ENCODE assay signal across 8 cellular contexts in genomic region chr19:57559404-57560025, GRCh38. TPM values are rescaled to one million over a fixed set of nuclear protein-coding genes. Genes with fewer than 3 reads are reported as not detected.
DNase-seq lines count a peak whose midpoint lies in the region; ATAC-seq and TF ChIP-seq lines count a peak whose summit lies in the region.

Gene ZNF550 (minus strand): TSS chr19:57559863. CDS start chr19:57559682, 181 bp downstream.

- peaks cover 1% of the 10 kb centered on the region for H3K27me3 Mint-ChIP-seq in activated naive CD4-positive, alpha-beta T cell treated with anti-CD3 and anti-CD28 coated beads, Interleukin-2, amount 50 U/mL, for 24 hours

- peak within 1 kb of the TSS; percentile 90 for H3K9ac ChIP-seq in SK-N-MC (ENCODE audit: insufficient read length)

- peaks cover 45% of the 10 kb centered on the region for H3K4me1 Mint-ChIP-seq in activated naive CD4-positive, alpha-beta T cell treated with anti-CD3 and anti-CD28 coated beads, Interleukin-2, amount 50 U/mL, for 24 hours

- H3K4me3 Mint-ChIP-seq in activated naive CD4-positive, alpha-beta T cell treated with anti-CD3 and anti-CD28 coated beads, Interleukin-2, amount 50 U/mL, for 24 hours, result peak within 1 kb of the TSS; percentile 99

- POLR2A ChIA-PET in HEK293 (lab: Yijun Ruan, JAX), result interaction anchor here (1.0 kb wide), 2 partner anchors 11 to 82 kb away, joined by 3 to 4 read pairs; partner anchors contain the start of gene ZNF772

- H3K27ac ChIP-seq in HEK293 (ENCODE audit: extremely low read depth, low read depth, low read length) (peak within 1 kb of the TSS; percentile 57; the same call in 1 of the 2 replicates), SK-N-MC (no peak within 1 kb of the TSS), temporal lobe (ENCODE audit: low read depth, low read length) (no peak within 1 kb of the TSS)

- H3K9me3 Mint-ChIP-seq in activated naive CD4-positive, alpha-beta T cell treated with anti-CD3 and anti-CD28 coated beads, Interleukin-2, amount 50 U/mL, for 24 hours, result peaks cover 26% of the 10 kb centered on the region

- TF ChIP-seq CTCF in HEK293 (tag by site-specific recombination; IDR thresholded peaks at IDR 0.05) (no peak), omental fat pad (IDR thresholded peaks at IDR 0.05) (no peak)

- H3K36me3 ChIP-seq in HEK293 (ENCODE audit: control insufficient read depth in 2 of 2, insufficient read depth in 1 of 2, low read length in 2 of 2) (peaks cover 18 to 36% of the 10 kb centered on the region in 2 experiments), SK-N-MC (ENCODE audit: insufficient read depth, low read length) (peaks cover 20% of the 10 kb centered on the region)

- H3K4me3 ChIP-seq in HEK293 (ENCODE audit: low read depth, low read length), result peak within 1 kb of the TSS; percentile 69
- H3K4me3 ChIP-seq in SK-N-MC, result peak within 1 kb of the TSS; percentile 97

- H3K9me3 ChIP-seq in HEK293 (ENCODE audit: control insufficient read depth, insufficient read depth, low read depth, low read length), result peaks cover 6% of the 10 kb centered on the region
- peaks cover 11% of the 10 kb centered on the region; the same call in 1 of the 2 replicates for H3K9me3 ChIP-seq in SK-N-MC (ENCODE audit: low read depth, low read length)

- H3K27ac Mint-ChIP-seq in activated naive CD4-positive, alpha-beta T cell treated with anti-CD3 and anti-CD28 coated beads, Interleukin-2, amount 50 U/mL, for 24 hours, result peak within 1 kb of the TSS; percentile 95

- DNase-seq in GF-D8 (lab: John Stamatoyannopoulos, UW), result peak; percentile 58
- DNase-seq in NAMALWA (ENCODE audit: low spot score), result peak; percentile 78
- peak; percentile 32 for DNase-seq in SK-N-MC (ENCODE audit: low read depth, low spot score)
- DNase-seq in glomerular visceral epithelial cell (ENCODE audit: extremely low spot score), result peak; percentile 84
- peak; percentile 84 for DNase-seq in omental fat pad (ENCODE audit: low spot score)

- H3K36me3 Mint-ChIP-seq in activated naive CD4-positive, alpha-beta T cell treated with anti-CD3 and anti-CD28 coated beads, Interleukin-2, amount 50 U/mL, for 24 hours, result peaks cover 41% of the 10 kb centered on the region

- no peaks in the 10 kb centered on the region; the same call in 1 of the 2 replicates for H3K4me1 ChIP-seq in HEK293 (ENCODE audit: control insufficient read depth, insufficient read depth, low read length)

- peak; percentile 97 for ATAC-seq in omental fat pad (ENCODE audit: low FRiP score)

- CTCF ChIA-PET in HEK293 (lab: Yijun Ruan, JAX), result interaction anchor here (0.7 kb wide), 1 partner anchor 107 kb away, joined by 3 read pairs; no protein-coding TSS in a partner anchor

TF ChIP-seq in HEK293, 187 proteins besides CTCF, POLR2A, EP300 and RAD21 (continues in another document):
- no peak for TF ChIP-seq SP7 (tag by site-specific recombination; IDR thresholded peaks at IDR 0.05)
- TF ChIP-seq, protein P1, sequence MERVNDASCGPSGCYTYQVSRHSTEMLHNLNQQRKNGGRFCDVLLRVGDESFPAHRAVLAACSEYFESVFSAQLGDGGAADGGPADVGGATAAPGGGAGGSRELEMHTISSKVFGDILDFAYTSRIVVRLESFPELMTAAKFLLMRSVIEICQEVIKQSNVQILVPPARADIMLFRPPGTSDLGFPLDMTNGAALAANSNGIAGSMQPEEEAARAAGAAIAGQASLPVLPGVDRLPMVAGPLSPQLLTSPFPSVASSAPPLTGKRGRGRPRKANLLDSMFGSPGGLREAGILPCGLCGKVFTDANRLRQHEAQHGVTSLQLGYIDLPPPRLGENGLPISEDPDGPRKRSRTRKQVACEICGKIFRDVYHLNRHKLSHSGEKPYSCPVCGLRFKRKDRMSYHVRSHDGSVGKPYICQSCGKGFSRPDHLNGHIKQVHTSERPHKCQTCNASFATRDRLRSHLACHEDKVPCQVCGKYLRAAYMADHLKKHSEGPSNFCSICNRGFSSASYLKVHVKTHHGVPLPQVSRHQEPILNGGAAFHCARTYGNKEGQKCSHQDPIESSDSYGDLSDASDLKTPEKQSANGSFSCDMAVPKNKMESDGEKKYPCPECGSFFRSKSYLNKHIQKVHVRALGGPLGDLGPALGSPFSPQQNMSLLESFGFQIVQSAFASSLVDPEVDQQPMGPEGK (tag by site-specific recombination; IDR thresholded peaks at IDR 0.05), result no peak
- no peak for TF ChIP-seq ZBTB6 (tag by site-specific recombination; IDR thresholded peaks at IDR 0.05)
- TF ChIP-seq ZNF776 (tag by site-specific recombination; IDR thresholded peaks at IDR 0.05; ENCODE audit: borderline replicate concordance), result no peak
- peak; percentile 48 for TF ChIP-seq ZNF692 (tag by site-specific recombination; IDR thresholded peaks at IDR 0.05)
- TF ChIP-seq KLF1 (tag by site-specific recombination; IDR thresholded peaks at IDR 0.05), result peak; percentile 81
- peak; percentile 25; the same call in 1 of the 2 replicates for TF ChIP-seq WT1 (tag by site-specific recombination; IDR thresholded peaks at IDR 0.05)
- no peak for TF ChIP-seq ZNF274 (IDR thresholded peaks at IDR 0.05; ENCODE audit: low read length)
- TF ChIP-seq ZNF274 (tag by site-specific recombination; IDR thresholded peaks at IDR 0.05; ENCODE audit: borderline replicate concordance), result no peak
- TF ChIP-seq, protein P2, sequence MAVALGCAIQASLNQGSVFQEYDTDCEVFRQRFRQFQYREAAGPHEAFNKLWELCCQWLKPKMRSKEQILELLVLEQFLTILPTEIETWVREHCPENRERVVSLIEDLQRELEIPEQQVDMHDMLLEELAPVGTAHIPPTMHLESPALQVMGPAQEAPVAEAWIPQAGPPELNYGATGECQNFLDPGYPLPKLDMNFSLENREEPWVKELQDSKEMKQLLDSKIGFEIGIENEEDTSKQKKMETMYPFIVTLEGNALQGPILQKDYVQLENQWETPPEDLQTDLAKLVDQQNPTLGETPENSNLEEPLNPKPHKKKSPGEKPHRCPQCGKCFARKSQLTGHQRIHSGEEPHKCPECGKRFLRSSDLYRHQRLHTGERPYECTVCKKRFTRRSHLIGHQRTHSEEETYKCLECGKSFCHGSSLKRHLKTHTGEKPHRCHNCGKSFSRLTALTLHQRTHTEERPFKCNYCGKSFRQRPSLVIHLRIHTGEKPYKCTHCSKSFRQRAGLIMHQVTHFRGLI (tag by site-specific recombination; IDR thresholded peaks at IDR 0.05), result peak; percentile 90
- no peak for TF ChIP-seq ZFP41 (tag by site-specific recombination; IDR thresholded peaks at IDR 0.05; ENCODE audit: borderline replicate concordance)
- peak; percentile 52 for TF ChIP-seq ZNF600 (tag by site-specific recombination; IDR thresholded peaks at IDR 0.05)
- TF ChIP-seq ZXDB (tag by site-specific recombination; IDR thresholded peaks at IDR 0.05), result peak; percentile 57; the same call in 1 of the 2 replicates
- TF ChIP-seq ZNF76 (tag by site-specific recombination; IDR thresholded peaks at IDR 0.05; ENCODE audit: borderline replicate concordance, low read depth), result peak; percentile 57
- no peak for TF ChIP-seq ZNF174 (tag by site-specific recombination; IDR thresholded peaks at IDR 0.05)
- TF ChIP-seq ZEB2 (tag by site-specific recombination; IDR thresholded peaks at IDR 0.05), result 0 out of 2 replicates have a peak, but pooled peaks have one; percentile 35
- peak; percentile 33; the same call in 1 of the 2 replicates for TF ChIP-seq YY2 (tag by site-specific recombination; IDR thresholded peaks at IDR 0.05)
- no peak for TF ChIP-seq GLI2 (tag by site-specific recombination; IDR thresholded peaks at IDR 0.05; ENCODE audit: borderline replicate concordance, low read depth)
- peak; percentile 88 for TF ChIP-seq KLF8 (tag by site-specific recombination; IDR thresholded peaks at IDR 0.05)
- TF ChIP-seq KLF16 (tag by site-specific recombination; IDR thresholded peaks at IDR 0.05), result peak; percentile 67
- TF ChIP-seq ZNF610 (tag by site-specific recombination; IDR thresholded peaks at IDR 0.05; ENCODE audit: borderline replicate concordance), result peak; percentile 47; the same call in 1 of the 2 replicates
- 0 out of 2 replicates have a peak, but pooled peaks have one; percentile 15 for TF ChIP-seq ZNF785 (tag by site-specific recombination; IDR thresholded peaks at IDR 0.05)
- TF ChIP-seq ZBTB20 (tag by site-specific recombination; IDR thresholded peaks at IDR 0.05), result peak; percentile 83
- peak; percentile 86 for TF ChIP-seq PBX3 (CRISPR knock-in tag; IDR thresholded peaks at IDR 0.05)
- TF ChIP-seq ZNF660 (tag by site-specific recombination; IDR thresholded peaks at IDR 0.05), result 0 out of 2 replicates have a peak, but pooled peaks have one; percentile 9

RNA-seq across cellular contexts. Expression of gene ZNF550, which starts in this region (rescaled TPM):
- total RNA-seq in omental fat pad (1 to 10 TPM; 3.7 to 8.8 (median 6.9) TPM), temporal lobe (10.1 TPM)

Comparison
In these comparisons a context has a peak if more than half of its experiments do, and no peak if none do; other contexts are left out.
1. DNase-seq: peak in every context shown above with its lines; median percentile 84 in glomerular visceral epithelial cell; 84 in omental fat pad; 78 in NAMALWA; 58 in GF-D8; 32 in SK-N-MC.